7 cellular contexts compared by ENCODE assay signal in the genomic region with DNA sequence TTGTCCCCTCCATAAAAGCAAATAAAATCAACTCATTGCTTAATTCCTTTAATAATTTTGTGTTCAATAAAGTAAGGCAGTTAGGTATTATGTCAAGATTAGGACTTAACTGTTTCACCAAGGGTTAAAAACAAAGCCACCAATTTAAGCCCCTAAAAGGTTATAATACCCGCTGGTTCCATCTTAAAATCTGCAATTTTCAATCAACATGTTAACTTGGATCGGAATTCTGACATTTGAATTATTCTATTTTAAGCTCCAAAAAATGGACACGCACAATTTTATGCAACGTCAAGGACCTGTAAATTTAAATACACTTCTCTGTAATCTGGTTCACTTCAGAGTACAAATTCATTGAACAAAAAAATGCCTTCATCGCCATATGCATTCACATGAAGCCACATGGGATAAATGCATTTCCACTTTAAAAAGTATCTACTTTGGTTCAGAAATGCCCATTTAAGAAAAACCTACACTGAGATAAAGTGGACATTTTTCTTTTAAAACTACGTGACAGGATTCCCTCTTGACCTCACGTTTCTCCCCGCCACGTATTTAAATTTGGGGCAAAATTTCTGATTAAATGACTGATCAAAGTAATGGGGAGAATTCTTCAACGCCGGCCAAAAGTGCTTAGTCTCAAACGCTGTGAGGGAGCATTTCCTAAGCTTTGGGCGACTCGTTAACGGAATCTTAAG. TPM values are rescaled to one million over a fixed set of nuclear protein-coding genes. Genes with fewer than 3 reads are reported as not detected.
DNase-seq lines count a peak whose midpoint lies in the region; ATAC-seq lines count a peak whose summit lies in the region.

No MANE protein-coding gene starts in this region.

- DNase-seq in NCI-H2227 (lab: John Stamatoyannopoulos, UW; ENCODE audit: unreplicated experiment) (peak; percentile 55), occipital lobe (lab: John Stamatoyannopoulos, UW) (no peak), H4 (ENCODE audit: low spot score) (no peak)

- H3K4me3 ChIP-seq in mucosa of stomach (ENCODE audit: low read length) = peak overlapping the region; percentile 81

- no peaks in the 10 kb centered on the region for H3K4me1 ChIP-seq in mucosa of stomach (ENCODE audit: control insufficient read depth, insufficient read depth, low read length)

- no peaks in the 10 kb centered on the region for H3K36me3 ChIP-seq in mucosa of stomach (ENCODE audit: control insufficient read depth, insufficient read depth, low read length)

- H3K9ac ChIP-seq in mucosa of stomach (ENCODE audit: low read length) = peak overlapping the region; percentile 91

- H3K9me3 ChIP-seq in mucosa of stomach (ENCODE audit: control insufficient read depth, low read length) = no peaks in the 10 kb centered on the region

- peak overlapping the region; percentile 94 for H3K27ac ChIP-seq in cingulate gyrus (ENCODE audit: low read depth, low read length)

- peak; percentile 0 for ATAC-seq in GM18867 (IDR thresholded peaks at IDR 0.05; ENCODE audit: unreplicated experiment)
- no peak for ATAC-seq in GM19351 (IDR thresholded peaks at IDR 0.05; ENCODE audit: unreplicated experiment)

- no peaks in the 10 kb centered on the region for H3K27me3 ChIP-seq in mucosa of stomach (ENCODE audit: control insufficient read depth, insufficient read depth, low read length)

RNA-seq across cellular contexts. Expression of a gene that starts 0.7 kb away (rescaled TPM):
- total RNA-seq in occipital lobe = 19.3 TPM
- 4.6 and 7.9 TPM in 2 replicates for total RNA-seq in H4 (2014; rRNA removed; shearing (Covaris generic))

RNA-seq across cellular contexts. Expression of a gene that starts 0.9 kb away (rescaled TPM):
- 135 TPM for total RNA-seq in occipital lobe
- total RNA-seq in H4 (2014; rRNA removed; shearing (Covaris generic)) = 39.1 and 46.4 TPM in 2 replicates
